Comparison of ENCODE assay signal across 16 cellular contexts in genomic region chr16:75527825-75528299, GRCh38. TPM values are rescaled to one million over a fixed set of nuclear protein-coding genes. Genes with fewer than 3 reads are reported as not detected.
A peak's percentile ranks its signal among the peaks of the same experiment; 100 is the strongest.
DNase-seq lines count a peak whose midpoint lies in the region; ATAC-seq and TF ChIP-seq lines count a peak whose summit lies in the region.
"Had no signal": no experiment of that assay in that cellular context is flagged by ENCODE, and none has a peak within 500 bp of the region (broad histone marks: within the 10 kb centered on the region; RNA-seq: fewer than 3 reads in every experiment).

No MANE protein-coding gene starts in this region.

- H3K9me3 ChIP-seq in body of pancreas (no peaks in the 10 kb centered on the region), right lobe of liver (no peaks in the 10 kb centered on the region), transverse colon (no peaks in the 10 kb centered on the region), MM.1S (replicated peaks; ENCODE audit: insufficient read depth, low read length) (no peaks in the 10 kb centered on the region)
- H3K9me3 ChIP-seq: HAP-1, SJSA1 had no signal

- H3K27me3 ChIP-seq in body of pancreas (no peaks in the 10 kb centered on the region), right lobe of liver (no peaks in the 10 kb centered on the region), transverse colon (no peaks in the 10 kb centered on the region), MM.1S (replicated peaks; ENCODE audit: insufficient read depth, low read length) (no peaks in the 10 kb centered on the region)
- H3K27me3 ChIP-seq: SJSA1 had no signal

- H3K27ac ChIP-seq in body of pancreas (peak overlapping the region in 2 of 4 donors; percentile 15 to 36), right lobe of liver (peak overlapping the region in 2 of 3 donors; percentile 40 to 46), transverse colon (peak overlapping the region; percentile 58 to 80 (median 76)), MM.1S (ENCODE audit: low read length) (no peak overlapping the region)
- H3K27ac ChIP-seq: SJSA1 had no signal

- no peaks in the 10 kb centered on the region for H3K36me3 ChIP-seq in body of pancreas (replicated peaks in 1 of 2; ENCODE audit: insufficient read depth in 1 of 2, low read depth in 2 of 2)
- H3K36me3 ChIP-seq in right lobe of liver = no peaks in the 10 kb centered on the region
- H3K36me3 ChIP-seq in transverse colon = no peaks in the 10 kb centered on the region
- H3K36me3 ChIP-seq in MM.1S (replicated peaks; ENCODE audit: insufficient read depth, low read length) = no peaks in the 10 kb centered on the region
- H3K36me3 ChIP-seq: HAP-1, SJSA1 had no signal

- TF ChIP-seq CTCF in body of pancreas (IDR thresholded peaks at IDR 0.05) = no peak
- TF ChIP-seq CTCF in right lobe of liver (IDR thresholded peaks at IDR 0.05) = no peak
- no peak for TF ChIP-seq CTCF in transverse colon (IDR thresholded peaks at IDR 0.05)
- TF ChIP-seq CTCF in MM.1S (IDR thresholded peaks at IDR 0.05; ENCODE audit: low read length) = no peak

- H2AFZ ChIP-seq in MM.1S (ENCODE audit: low read length) = no peak overlapping the region

- H3K9ac ChIP-seq in MM.1S (ENCODE audit: low read length) = no peak overlapping the region

- in situ Hi-C loops in transverse colon (cut with MboI; ENCODE audit: low pct_ligation_motif_present in 1 of 4, low pct_unique_long_range_greater_than_20kb in 1 of 4, low sequenced_read_pairs in 3 of 4) = no loop called here

- H3K4me1 ChIP-seq in body of pancreas (peaks cover 9% of the 10 kb centered on the region), right lobe of liver (peaks cover 0 to 15% (median 6%) of the 10 kb centered on the region in 4 donors), transverse colon (peaks cover 3 to 14% (median 8%) of the 10 kb centered on the region in 4 donors), MM.1S (ENCODE audit: low read length) (no peaks in the 10 kb centered on the region)
- H3K4me1 ChIP-seq: HAP-1, SJSA1 had no signal

- H3K79me2 ChIP-seq in MM.1S (ENCODE audit: low read length) = no peaks in the 10 kb centered on the region

- DNase-seq in LoVo (ENCODE audit: low spot score) (peak; percentile 23), body of pancreas (peak; percentile 28 to 52 (median 44)), right lobe of liver (peak; percentile 39 to 67 (median 65)), transverse colon (peak; percentile 77), MM.1S (no peak), NCI-H128 (lab: John Stamatoyannopoulos, UW; ENCODE audit: unreplicated experiment) (no peak), NCI-H526 treated with DMSO at 0.1 percent for 48 hours (lab: John Stamatoyannopoulos, UW) (no peak)
- DNase-seq: COR-L47, NCI-H1092 treated with DMSO at 0.1 percent for 48 hours, NCI-H187, NCI-H446 treated with DMSO at 0.1 percent for 48 hours, NCI-H82, RPMI8226 had no signal

- ATAC-seq in body of pancreas (peak; percentile 75), right lobe of liver (peak; percentile 92 to 97 (median 94))
- no peak for ATAC-seq in activated CD4-positive, CD25-positive, alpha-beta regulatory T cell treated with anti-CD3 and anti-CD28 coated beads, Interleukin-2, amount 50 U/mL, for 24 hours

- no peak overlapping the region for H3K4me3 ChIP-seq in body of pancreas
- H3K4me3 ChIP-seq in right lobe of liver = no peak overlapping the region
- H3K4me3 ChIP-seq in transverse colon = no peak overlapping the region
- no peak overlapping the region for H3K4me3 ChIP-seq in MM.1S (ENCODE audit: low read length)
- H3K4me3 ChIP-seq: HAP-1, SJSA1 had no signal

- no peak overlapping the region for H3K4me2 ChIP-seq in MM.1S (ENCODE audit: low read depth, low read length)

- no peaks in the 10 kb centered on the region for H3K9me2 ChIP-seq in MM.1S (replicated peaks; ENCODE audit: insufficient read depth, low read length)

- 14 to 28% methylated on average over 3 to 5 of the region's 5 CpGs for WGBS in body of pancreas, 2 donors
- 21% methylated on average over 5 of the region's 5 CpGs for WGBS in right lobe of liver (ENCODE audit: insufficient coverage, low coverage, low lambda C conversion rate, missing lambda C conversion rate)
- WGBS in transverse colon (ENCODE audit: low coverage in 1 of 2), 2 donors = 46 to 60% methylated on average over 1 to 5 of the region's 5 CpGs

- TF ChIP-seq POLR2A in body of pancreas (IDR thresholded peaks at IDR 0.05) (no peak), right lobe of liver (IDR thresholded peaks at IDR 0.05) (no peak), transverse colon (IDR thresholded peaks at IDR 0.05) (no peak)

- TF ChIP-seq EP300 in transverse colon (IDR thresholded peaks at IDR 0.05; ENCODE audit: low read depth) = no peak

- no peaks in the 10 kb centered on the region for H4K20me1 ChIP-seq in MM.1S (ENCODE audit: insufficient read depth, low read length)

- intact Hi-C loops in body of pancreas (cut with DNase I) (no loop called here), right lobe of liver (cut with DNase I) (no loop called here), transverse colon (cut with DNase I; ENCODE audit: low total_unique reads) (no loop called here)

- H3F3A ChIP-seq in MM.1S (ENCODE audit: insufficient read depth, low read length) = no peaks in the 10 kb centered on the region

RNA-seq across cellular contexts. Expression of gene CHST5, which starts 8.0 kb away (rescaled TPM):
- not detected for total RNA-seq in body of pancreas
- total RNA-seq in right lobe of liver = not detected
- 10 to 100 TPM; 17.6 to 52.0 (median 33.8) TPM for total RNA-seq in transverse colon

RNA-seq across cellular contexts. Expression of gene TMEM231, which starts 28.2 kb away (rescaled TPM):
- total RNA-seq in body of pancreas (1 to 10 TPM; 2.6 to 7.6 TPM), right lobe of liver (1 to 10 TPM in 5 of 6 experiments, under 1 TPM in 1; 0.98 to 2.1 (median 1.7) TPM), transverse colon (10 to 100 TPM in 1 of 4 donors, 1 to 10 TPM in 3; 1.5 to 12.5 (median 5.3) TPM)

RNA-seq across cellular contexts. Expression of gene CHST6, which starts 32.6 kb away (rescaled TPM):
- under 1 TPM in 1 of 2 donors, not detected in 1; under 0.01 TPM for total RNA-seq in body of pancreas
- under 1 TPM in 1 of 6 experiments, not detected in 5; 0.02 TPM for total RNA-seq in right lobe of liver
- total RNA-seq in transverse colon = 1 to 10 TPM; 1.7 to 3.7 (median 2.9) TPM
- total RNA-seq: SJSA1 had no signal

RNA-seq across cellular contexts. Expression of gene GABARAPL2, which starts 38.3 kb away (rescaled TPM):
- total RNA-seq in body of pancreas = 10 to 100 TPM; 35.9 to 66.2 TPM
- 10 to 100 TPM; 33.4 to 46.5 (median 42.4) TPM for total RNA-seq in right lobe of liver
- 100 to 1,000 TPM in 1 of 4 donors, 10 to 100 TPM in 3; 40.0 to 128 (median 81.3) TPM for total RNA-seq in transverse colon

Comparison
In these comparisons a context has a peak if more than half of its experiments do, and no peak if none do; other contexts are left out.
1. DNase-seq: peak in LoVo (single experiment), body of pancreas (4 of 4), right lobe of liver (3 of 3) and transverse colon (single experiment); none in MM.1S (single experiment), NCI-H128 (single experiment) and NCI-H526 treated with DMSO at 0.1 percent for 48 hours (single experiment).
2. ATAC-seq: peak in body of pancreas (single experiment) and right lobe of liver (4 of 4); none in activated CD4-positive, CD25-positive, alpha-beta regulatory T cell treated with anti-CD3 and anti-CD28 coated beads, Interleukin-2, amount 50 U/mL, for 24 hours (0 of 2).
3. RNA of gene CHST5, which starts 8.0 kb away (total RNA-seq): 17.6 to 52.0 TPM in transverse colon; not detected in body of pancreas and not detected in right lobe of liver; every median in the first group is over 10 times any median in the second.